ENCODE assay signal across 35 cellular contexts in genomic region chr14:65787461-65787860, GRCh38.
"Had no signal": no experiment of that assay in that cellular context is flagged by ENCODE, and none has a peak within 500 bp of the region (broad histone marks: within the 10 kb centered on the region; RNA-seq: fewer than 3 reads in every experiment).

No MANE protein-coding gene starts in this region.

- H3K4me3 ChIP-seq: MG63 had no signal

- H3K36me3 ChIP-seq: MG63 had no signal

- DNase-seq: Karpas-422, Kasumi-1, MG63, MM.1S, MV-4-11, NCI-H1048, NCI-H1092, NCI-H1092 treated with DMSO at 0.1 percent for 48 hours, NCI-H1105, NCI-H1105 treated with DMSO at 0.1 percent for 48 hours, NCI-H1417, NCI-H1417 treated with DMSO at 0.1 percent for 48 hours, NCI-H1436, NCI-H1436 treated with DMSO at 0.1 percent for 48 hours, NCI-H146, NCI-H1694, NCI-H1694 treated with DMSO at 0.1 percent for 48 hours, NCI-H187, NCI-H187 treated with DMSO at 0.1 percent for 48 hours, NCI-H1930, NCI-H2029, NCI-H2029 treated with DMSO at 0.1 percent for 48 hours, NCI-H2081, NCI-H2081 treated with DMSO at 0.1 percent for 48 hours, NCI-H2107, NCI-H2171, NCI-H2171 treated with DMSO at 0.1 percent for 48 hours, NCI-H2227 treated with DMSO at 0.1 percent for 48 hours, NCI-H226, NCI-H345, NCI-H446, NCI-H446 treated with DMSO at 0.1 percent for 48 hours, NCI-H510A, NCI-H510A treated with DMSO at 0.1 percent for 48 hours, NCI-H524 had no signal

- H3K27me3 ChIP-seq: MG63 had no signal

- H3K9me3 ChIP-seq: MG63 had no signal
